9 cellular contexts compared by ENCODE assay signal in the genomic region with DNA sequence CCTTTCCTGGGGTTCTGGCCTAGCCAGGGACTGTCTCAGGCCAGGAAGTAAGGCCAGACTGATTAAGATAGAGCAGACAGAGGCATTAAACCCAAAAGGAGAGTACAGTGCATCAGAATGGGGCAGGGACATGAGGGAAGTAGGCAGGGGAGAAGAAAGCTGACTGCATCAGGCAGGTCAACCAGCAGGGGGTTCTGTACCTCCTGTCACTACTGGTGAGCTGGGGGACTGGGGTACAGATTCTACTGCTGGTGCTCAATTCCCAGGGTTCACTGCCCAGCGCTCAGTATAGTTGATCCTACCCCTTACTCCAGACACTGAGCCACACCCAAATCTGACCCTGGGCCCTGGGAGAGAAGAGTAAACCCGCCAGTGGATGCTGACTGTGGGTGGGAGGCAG. TPM values are rescaled to one million over a fixed set of nuclear protein-coding genes. Genes with fewer than 3 reads are reported as not detected.
DNase-seq lines count a peak whose midpoint lies in the region; ATAC-seq and TF ChIP-seq lines count a peak whose summit lies in the region.
"Had no signal": no experiment of that assay in that cellular context is flagged by ENCODE, and none has a peak within 500 bp of the region (broad histone marks: within the 10 kb centered on the region; RNA-seq: fewer than 3 reads in every experiment).

No MANE protein-coding gene starts in this region.

- peak; percentile 23; the same call in 1 of the 2 replicates for TF ChIP-seq CTCF in AG04450 (IDR thresholded peaks at IDR 0.05; ENCODE audit: low read depth, low read length)
- peak in 3 of 6 experiments; percentile 9 to 10 (median 10) for TF ChIP-seq CTCF in adrenal gland (IDR thresholded peaks at IDR 0.05)
- TF ChIP-seq CTCF in lower lobe of right lung (IDR thresholded peaks at IDR 0.05), result no peak

- POLR2A ChIA-PET in AG04450 (lab: Yijun Ruan, JAX), result no interaction called here

- intact Hi-C loops in adrenal gland (cut with DNase I) (loop anchor here in 1 of 2 donors (10.0 kb wide), 1 partner anchor 477 kb away; no protein-coding TSS in a partner anchor), lower lobe of right lung (cut with DNase I) (no loop called here)

- CTCF ChIA-PET in AG04450 (lab: Charles Lee), result interaction anchor here (0.9 to 2.8 kb wide), 3 partner anchors 9 to 105 kb away, joined by 3 to 10 read pairs (median 5); no protein-coding TSS in a partner anchor

- H2AFZ ChIP-seq in GM23248, result no peak overlapping the region

- H3K4me3 ChIP-seq in AG04450 (ENCODE audit: low read depth, low read length) (no peak overlapping the region), GM23248 (no peak overlapping the region), adrenal gland (no peak overlapping the region), lower lobe of right lung (peak overlapping the region; percentile 46)

- H3K4me1 ChIP-seq in GM23248 (ENCODE audit: insufficient read depth) (peaks cover 12% of the 10 kb centered on the region), adrenal gland (replicated peaks in 1 of 2) (peaks cover 53 to 67% of the 10 kb centered on the region in 2 donors), lower lobe of right lung (peaks cover 39% of the 10 kb centered on the region)

- DNase-seq in AG04450 (ENCODE audit: low read depth, low spot score), result no peak
- peak; percentile 16 for DNase-seq in GM23248
- DNase-seq in adrenal gland, result no peak
- no peak for DNase-seq in lower lobe of right lung
- DNase-seq in NCI-H1436 treated with DMSO at 0.1 percent for 48 hours (lab: John Stamatoyannopoulos, UW), result no peak
- DNase-seq in cortex of kidney (lab: John Stamatoyannopoulos, UW), result no peak
- DNase-seq in NCI-H2227 treated with DMSO at 0.1 percent for 48 hours (lab: John Stamatoyannopoulos, UW), result no peak
- no peak for DNase-seq in epidermal melanocyte (ENCODE audit: insufficient read length, low spot score)
- DNase-seq: NCI-H1694 treated with DMSO at 0.1 percent for 48 hours had no signal

- H3K9me2 ChIP-seq in GM23248 (ENCODE audit: insufficient read depth), result no peaks in the 10 kb centered on the region

- WGBS in GM23248 (ENCODE audit: low coverage in 1 of 2, low lambda C conversion rate in 2 of 2, missing lambda C conversion rate in 2 of 2), 2 experiments, result 90 to 100% methylated on average over 2 of the region's 2 CpGs
- 74 to 87% (median 83%) methylated on average over 2 of the region's 2 CpGs for WGBS in adrenal gland, 4 donors

- H3F3A ChIP-seq in GM23248 (ENCODE audit: insufficient read depth), result no peaks in the 10 kb centered on the region

- H3K36me3 ChIP-seq in GM23248 (ENCODE audit: low read depth) (no peaks in the 10 kb centered on the region), adrenal gland (replicated peaks in 1 of 2) (peaks cover 0 to under 1% of the 10 kb centered on the region in 2 donors), lower lobe of right lung (no peaks in the 10 kb centered on the region)

- H3K27ac ChIP-seq in AG04450 (ENCODE audit: low read depth, low read length) (no peak overlapping the region), GM23248 (no peak overlapping the region), adrenal gland (peak overlapping the region; percentile 2 to 90 (median 64)), lower lobe of right lung (peak overlapping the region; percentile 53)

- H3K4me2 ChIP-seq in GM23248 (ENCODE audit: unreplicated experiment), result no peak overlapping the region

- H3K9ac ChIP-seq in GM23248, result no peak overlapping the region

- no peaks in the 10 kb centered on the region for H3K9me3 ChIP-seq in AG04450 (ENCODE audit: control insufficient read depth, insufficient read depth, low read length)
- H3K9me3 ChIP-seq in GM23248 (ENCODE audit: low read depth), result no peaks in the 10 kb centered on the region
- H3K9me3 ChIP-seq in adrenal gland (replicated peaks in 1 of 3), result no peaks in the 10 kb centered on the region
- no peaks in the 10 kb centered on the region for H3K9me3 ChIP-seq in lower lobe of right lung

- H3K27me3 ChIP-seq in AG04450 (ENCODE audit: control insufficient read depth, insufficient read depth, low read length), result peaks cover 4% of the 10 kb centered on the region
- H3K27me3 ChIP-seq in GM23248 (replicated peaks; ENCODE audit: insufficient read depth), result no peaks in the 10 kb centered on the region
- no peaks in the 10 kb centered on the region for H3K27me3 ChIP-seq in adrenal gland
- H3K27me3 ChIP-seq in lower lobe of right lung (ENCODE audit: low read depth), result no peaks in the 10 kb centered on the region

- no peaks in the 10 kb centered on the region for H4K20me1 ChIP-seq in GM23248 (ENCODE audit: insufficient read depth)

- H3K79me2 ChIP-seq in GM23248 (ENCODE audit: insufficient read depth), result no peaks in the 10 kb centered on the region

- in situ Hi-C loops in GM23248 (cut with MboI), result no loop called here

- TF ChIP-seq POLR2A in adrenal gland (IDR thresholded peaks at IDR 0.05), result no peak

- ATAC-seq in lower lobe of right lung, result no peak

RNA-seq across cellular contexts. Expression of gene MTMR4, which starts 12.9 kb away (rescaled TPM):
- polyA plus RNA-seq in AG04450 (2011; rRNA removed) (28.3 and 33.5 TPM in 2 replicates), GM23248 (2016; fragmentation: Nextera tagmentation; extraction: Ambion mirVana) (8.0 and 8.2 TPM in 2 replicates), adrenal gland (10 to 100 TPM; 11.4 to 43.1 (median 17.0) TPM)
- 128 and 174 TPM in 2 replicates for polyA minus RNA-seq in AG04450 (2011; rRNA and poly(A)+ RNA removed)
- total RNA-seq in GM23248 (2014; rRNA removed; shearing (Covaris generic)), result 19.6 and 20.4 TPM in 2 replicates
- total RNA-seq in adrenal gland (10 to 100 TPM; 36.4 to 72.0 (median 43.7) TPM), lower lobe of right lung (37.3 TPM)

RNA-seq across cellular contexts. Expression of gene HSF5, which starts 39.1 kb away (rescaled TPM):
- polyA plus RNA-seq in AG04450 (2011; rRNA removed), result not detected in 2 replicates
- polyA minus RNA-seq in AG04450 (2011; rRNA and poly(A)+ RNA removed), result not detected in 2 replicates
- not detected in 2 replicates for total RNA-seq in GM23248 (2014; rRNA removed; shearing (Covaris generic))
- not detected in 2 replicates for polyA plus RNA-seq in GM23248 (2016; fragmentation: Nextera tagmentation; extraction: Ambion mirVana)
- total RNA-seq in adrenal gland, result not detected
- polyA plus RNA-seq in adrenal gland, result under 1 TPM; 0.03 to 0.08 (median 0.04) TPM
- total RNA-seq in lower lobe of right lung, result 0.32 TPM

Comparison
In these comparisons a context has a peak if more than half of its experiments do, and no peak if none do; other contexts are left out.
1. H3K27ac ChIP-seq: peak in adrenal gland (5 of 5) and lower lobe of right lung (single experiment); none in AG04450 (single experiment) and GM23248 (single experiment).